ENCODE assay signal across 36 cellular contexts in the genomic region with DNA sequence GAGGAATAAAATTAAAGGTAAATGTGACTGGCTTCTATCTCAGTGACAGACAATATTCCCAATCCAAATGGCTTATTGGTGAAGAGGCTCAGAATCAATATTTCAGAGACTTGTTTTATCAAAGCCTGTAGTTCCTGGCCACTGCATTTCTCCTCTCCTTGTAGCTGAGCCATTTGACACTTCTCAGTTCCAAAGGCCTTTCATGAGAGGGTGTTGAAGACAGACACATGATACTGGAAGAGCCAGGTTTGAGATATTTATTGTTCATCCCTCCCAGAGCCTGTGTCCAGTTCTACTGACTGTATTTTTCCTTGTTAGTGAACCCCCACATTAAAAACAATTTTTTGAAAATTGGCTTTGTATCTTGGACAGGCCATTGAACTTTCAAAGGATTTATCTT.
"Had no signal": no experiment of that assay in that cellular context is flagged by ENCODE, and none has a peak within 500 bp of the region (broad histone marks: within the 10 kb centered on the region; RNA-seq: fewer than 3 reads in every experiment).

No MANE protein-coding gene starts in this region.

- H3K9ac ChIP-seq: KMS-11 had no signal

- H3K36me3 ChIP-seq: MG63 had no signal

- DNase-seq: Karpas-422, KG1, MG63, NCI-H1048, NCI-H1092, NCI-H1092 treated with DMSO at 0.1 percent for 48 hours, NCI-H1105, NCI-H1105 treated with DMSO at 0.1 percent for 48 hours, NCI-H1417, NCI-H1417 treated with DMSO at 0.1 percent for 48 hours, NCI-H1436, NCI-H1436 treated with DMSO at 0.1 percent for 48 hours, NCI-H146, NCI-H1694, NCI-H1694 treated with DMSO at 0.1 percent for 48 hours, NCI-H187, NCI-H187 treated with DMSO at 0.1 percent for 48 hours, NCI-H1930, NCI-H2029, NCI-H2029 treated with DMSO at 0.1 percent for 48 hours, NCI-H2081, NCI-H2081 treated with DMSO at 0.1 percent for 48 hours, NCI-H2107, NCI-H2171, NCI-H2171 treated with DMSO at 0.1 percent for 48 hours, NCI-H2227 treated with DMSO at 0.1 percent for 48 hours, NCI-H226, NCI-H345, NCI-H446, NCI-H446 treated with DMSO at 0.1 percent for 48 hours, NCI-H510A, NCI-H510A treated with DMSO at 0.1 percent for 48 hours, NCI-H524, NCI-H524 treated with DMSO at 0.1 percent for 48 hours, NCI-H526 had no signal

- H3K4me3 ChIP-seq: MG63 had no signal

- H3K4me2 ChIP-seq: KMS-11 had no signal

- H3K9me3 ChIP-seq: MG63 had no signal

- H3K27me3 ChIP-seq: MG63 had no signal
